Comparison of ENCODE assay signal across 12 cellular contexts in genomic region chr16:80718480-80719220, GRCh38.
DNase-seq lines count a peak whose midpoint lies in the region; ATAC-seq, FAIRE-seq and TF ChIP-seq lines count a peak whose summit lies in the region.
"Had no signal": no experiment of that assay in that cellular context is flagged by ENCODE, and none has a peak within 500 bp of the region (broad histone marks: within the 10 kb centered on the region; RNA-seq: fewer than 3 reads in every experiment).

No MANE protein-coding gene starts in this region.

- H3K27ac ChIP-seq in breast epithelium: peak overlapping the region; percentile 64 to 67
- H3K27ac ChIP-seq: SK-N-MC had no signal

- H3K27me3 ChIP-seq in breast epithelium (no peaks in the 10 kb centered on the region), MG63 (no peaks in the 10 kb centered on the region)
- H3K27me3 ChIP-seq: ascending aorta had no signal

- peak; percentile 33 for FAIRE-seq in HTR-8/SVneo (lab: Jason Lieb, UNC)

- ATAC-seq in HG02610 (IDR thresholded peaks at IDR 0.05; ENCODE audit: unreplicated experiment): no peak

- intact Hi-C loops in breast epithelium (cut with DNase I; ENCODE audit: low total_unique reads): loop anchor here (2.0 kb wide), 1 partner anchor 54 kb away; no protein-coding TSS in a partner anchor

- DNase-seq in AG20443 (ENCODE audit: low spot score) (peak; percentile 20), HTR-8/SVneo (ENCODE audit: insufficient read length, low spot score) (peak; percentile 22), breast epithelium (ENCODE audit: low spot score in 2 of 2) (peak; percentile 83 to 84), kidney tubule cell (ENCODE audit: low spot score) (peak; percentile 92), GM10266 (ENCODE audit: extremely low spot score) (no peak), MG63 (no peak), NOMO-1 (lab: John Stamatoyannopoulos, UW; ENCODE audit: unreplicated experiment in 2 of 2) (no peak)
- DNase-seq: NCI-H1694 treated with DMSO at 0.1 percent for 48 hours; stimulated activated CD4-positive, alpha-beta T cell treated with anti-CD3 and anti-CD28 coated beads, Interleukin-4, amount 100 ng/mL, for 1 hour had no signal

- TF ChIP-seq POLR2A in breast epithelium (IDR thresholded peaks at IDR 0.05): no peak

- H3K4me3 ChIP-seq in breast epithelium: no peak overlapping the region
- no peak overlapping the region for H3K4me3 ChIP-seq in MG63
- H3K4me3 ChIP-seq: ascending aorta, SK-N-MC had no signal

- H3K4me1 ChIP-seq in breast epithelium: no peaks in the 10 kb centered on the region

- H3K36me3 ChIP-seq in breast epithelium (no peaks in the 10 kb centered on the region), MG63 (no peaks in the 10 kb centered on the region)
- H3K36me3 ChIP-seq: ascending aorta had no signal

- H3K9me3 ChIP-seq in breast epithelium (peaks cover 8 to 10% of the 10 kb centered on the region in 2 donors), MG63 (no peaks in the 10 kb centered on the region)

- TF ChIP-seq CTCF in breast epithelium (IDR thresholded peaks at IDR 0.05) (no peak), GM10266 (IDR thresholded peaks at IDR 0.05; ENCODE audit: control insufficient read depth, insufficient read depth, low read depth, missing control alignments) (no peak)

Comparison
In these comparisons a context has a peak if more than half of its experiments do, and no peak if none do; other contexts are left out.
1. DNase-seq: peak in AG20443 (single experiment), HTR-8/SVneo (single experiment), breast epithelium (2 of 2) and kidney tubule cell (single experiment); none in GM10266 (single experiment), MG63 (single experiment) and NOMO-1 (0 of 2).